ENCODE assay signal across 2 cellular contexts in the genomic region with DNA sequence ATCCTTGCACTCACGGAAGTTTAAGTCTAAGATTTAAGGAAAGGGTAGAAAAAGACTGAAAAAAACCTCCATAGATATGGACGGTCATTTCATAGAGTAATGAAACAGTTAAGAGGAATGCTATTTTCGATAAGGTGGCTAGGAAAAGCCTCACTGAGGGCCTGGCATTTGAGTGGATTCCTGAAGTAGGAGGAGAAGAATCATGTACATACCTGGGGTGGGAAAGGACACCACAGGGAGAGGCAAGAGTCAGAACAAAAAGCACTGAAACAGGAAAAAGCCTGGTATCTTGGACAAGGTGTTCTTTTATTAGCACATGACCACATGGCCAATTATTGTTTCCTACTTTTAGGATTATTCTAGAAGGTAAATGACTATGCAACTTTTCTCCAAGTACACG.
TF ChIP-seq lines count a peak whose summit lies in the region.

No MANE protein-coding gene starts in this region.

TF ChIP-seq in SK-N-SH, 30 proteins besides CTCF, POLR2A, EP300 and RAD21 (continued from another document):
- no peak for TF ChIP-seq SIN3A (IDR thresholded peaks at IDR 0.05; ENCODE audit: borderline replicate concordance, low read depth, low read length)
- TF ChIP-seq, protein P1, sequence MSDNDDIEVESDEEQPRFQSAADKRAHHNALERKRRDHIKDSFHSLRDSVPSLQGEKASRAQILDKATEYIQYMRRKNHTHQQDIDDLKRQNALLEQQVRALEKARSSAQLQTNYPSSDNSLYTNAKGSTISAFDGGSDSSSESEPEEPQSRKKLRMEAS (IDR thresholded peaks at IDR 0.05; ENCODE audit: low read depth), result peak; percentile 34; the same call in 1 of the 2 replicates

TF ChIP-seq in SK-N-SH treated with all-trans-retinoic acid at 6 μM for 48 hours, 23 proteins besides CTCF, POLR2A, EP300 and RAD21 (continued from another document):
- TF ChIP-seq, protein P2, sequence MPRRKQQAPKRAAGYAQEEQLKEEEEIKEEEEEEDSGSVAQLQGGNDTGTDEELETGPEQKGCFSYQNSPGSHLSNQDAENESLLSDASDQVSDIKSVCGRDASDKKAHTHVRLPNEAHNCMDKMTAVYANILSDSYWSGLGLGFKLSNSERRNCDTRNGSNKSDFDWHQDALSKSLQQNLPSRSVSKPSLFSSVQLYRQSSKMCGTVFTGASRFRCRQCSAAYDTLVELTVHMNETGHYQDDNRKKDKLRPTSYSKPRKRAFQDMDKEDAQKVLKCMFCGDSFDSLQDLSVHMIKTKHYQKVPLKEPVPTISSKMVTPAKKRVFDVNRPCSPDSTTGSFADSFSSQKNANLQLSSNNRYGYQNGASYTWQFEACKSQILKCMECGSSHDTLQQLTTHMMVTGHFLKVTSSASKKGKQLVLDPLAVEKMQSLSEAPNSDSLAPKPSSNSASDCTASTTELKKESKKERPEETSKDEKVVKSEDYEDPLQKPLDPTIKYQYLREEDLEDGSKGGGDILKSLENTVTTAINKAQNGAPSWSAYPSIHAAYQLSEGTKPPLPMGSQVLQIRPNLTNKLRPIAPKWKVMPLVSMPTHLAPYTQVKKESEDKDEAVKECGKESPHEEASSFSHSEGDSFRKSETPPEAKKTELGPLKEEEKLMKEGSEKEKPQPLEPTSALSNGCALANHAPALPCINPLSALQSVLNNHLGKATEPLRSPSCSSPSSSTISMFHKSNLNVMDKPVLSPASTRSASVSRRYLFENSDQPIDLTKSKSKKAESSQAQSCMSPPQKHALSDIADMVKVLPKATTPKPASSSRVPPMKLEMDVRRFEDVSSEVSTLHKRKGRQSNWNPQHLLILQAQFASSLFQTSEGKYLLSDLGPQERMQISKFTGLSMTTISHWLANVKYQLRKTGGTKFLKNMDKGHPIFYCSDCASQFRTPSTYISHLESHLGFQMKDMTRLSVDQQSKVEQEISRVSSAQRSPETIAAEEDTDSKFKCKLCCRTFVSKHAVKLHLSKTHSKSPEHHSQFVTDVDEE (CRISPR knock-in tag; IDR thresholded peaks at IDR 0.05), result no peak
- TF ChIP-seq TOX (CRISPR knock-in tag; IDR thresholded peaks at IDR 0.05; ENCODE audit: borderline replicate concordance), result no peak
- no peak for TF ChIP-seq ARNTL (CRISPR knock-in tag; IDR thresholded peaks at IDR 0.05; ENCODE audit: borderline replicate concordance, low read depth)
- TF ChIP-seq, protein P3, sequence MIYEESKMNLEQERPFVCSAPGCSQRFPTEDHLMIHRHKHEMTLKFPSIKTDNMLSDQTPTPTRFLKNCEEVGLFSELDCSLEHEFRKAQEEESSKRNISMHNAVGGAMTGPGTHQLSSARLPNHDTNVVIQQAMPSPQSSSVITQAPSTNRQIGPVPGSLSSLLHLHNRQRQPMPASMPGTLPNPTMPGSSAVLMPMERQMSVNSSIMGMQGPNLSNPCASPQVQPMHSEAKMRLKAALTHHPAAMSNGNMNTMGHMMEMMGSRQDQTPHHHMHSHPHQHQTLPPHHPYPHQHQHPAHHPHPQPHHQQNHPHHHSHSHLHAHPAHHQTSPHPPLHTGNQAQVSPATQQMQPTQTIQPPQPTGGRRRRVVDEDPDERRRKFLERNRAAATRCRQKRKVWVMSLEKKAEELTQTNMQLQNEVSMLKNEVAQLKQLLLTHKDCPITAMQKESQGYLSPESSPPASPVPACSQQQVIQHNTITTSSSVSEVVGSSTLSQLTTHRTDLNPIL (CRISPR knock-in tag; IDR thresholded peaks at IDR 0.05; ENCODE audit: low read depth), result no peak
- no peak for TF ChIP-seq ZFP30 (CRISPR knock-in tag; IDR thresholded peaks at IDR 0.05)
- no peak for TF ChIP-seq TCF4 (CRISPR knock-in tag; IDR thresholded peaks at IDR 0.05; ENCODE audit: borderline replicate concordance)
- TF ChIP-seq CSDC2 (CRISPR knock-in tag; IDR thresholded peaks at IDR 0.05), result no peak
- TF ChIP-seq ZFP3 (CRISPR knock-in tag; IDR thresholded peaks at IDR 0.05), result no peak
- TF ChIP-seq OSR1 (CRISPR knock-in tag; IDR thresholded peaks at IDR 0.05), result no peak
- TF ChIP-seq RARB (CRISPR knock-in tag; IDR thresholded peaks at IDR 0.05), result no peak
- TF ChIP-seq, protein P4, sequence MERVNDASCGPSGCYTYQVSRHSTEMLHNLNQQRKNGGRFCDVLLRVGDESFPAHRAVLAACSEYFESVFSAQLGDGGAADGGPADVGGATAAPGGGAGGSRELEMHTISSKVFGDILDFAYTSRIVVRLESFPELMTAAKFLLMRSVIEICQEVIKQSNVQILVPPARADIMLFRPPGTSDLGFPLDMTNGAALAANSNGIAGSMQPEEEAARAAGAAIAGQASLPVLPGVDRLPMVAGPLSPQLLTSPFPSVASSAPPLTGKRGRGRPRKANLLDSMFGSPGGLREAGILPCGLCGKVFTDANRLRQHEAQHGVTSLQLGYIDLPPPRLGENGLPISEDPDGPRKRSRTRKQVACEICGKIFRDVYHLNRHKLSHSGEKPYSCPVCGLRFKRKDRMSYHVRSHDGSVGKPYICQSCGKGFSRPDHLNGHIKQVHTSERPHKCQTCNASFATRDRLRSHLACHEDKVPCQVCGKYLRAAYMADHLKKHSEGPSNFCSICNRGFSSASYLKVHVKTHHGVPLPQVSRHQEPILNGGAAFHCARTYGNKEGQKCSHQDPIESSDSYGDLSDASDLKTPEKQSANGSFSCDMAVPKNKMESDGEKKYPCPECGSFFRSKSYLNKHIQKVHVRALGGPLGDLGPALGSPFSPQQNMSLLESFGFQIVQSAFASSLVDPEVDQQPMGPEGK (CRISPR knock-in tag; IDR thresholded peaks at IDR 0.05; ENCODE audit: borderline replicate concordance), result no peak
- no peak for TF ChIP-seq ESRRG (CRISPR knock-in tag; IDR thresholded peaks at IDR 0.05)
- TF ChIP-seq BACH2 (CRISPR knock-in tag; IDR thresholded peaks at IDR 0.05; ENCODE audit: borderline replicate concordance), result no peak
